ENCODE assay signal across 23 cellular contexts in genomic region chr14:80664576-80664975, GRCh38.
DNase-seq lines count a peak whose midpoint lies in the region; ATAC-seq and TF ChIP-seq lines count a peak whose summit lies in the region.
"Had no signal": no experiment of that assay in that cellular context is flagged by ENCODE, and none has a peak within 500 bp of the region (broad histone marks: within the 10 kb centered on the region; RNA-seq: fewer than 3 reads in every experiment).

No MANE protein-coding gene starts in this region.

- H3K9me3 ChIP-seq in A673 (ENCODE audit: low read depth, low read length, poor library complexity, severe bottlenecking) (no peaks in the 10 kb centered on the region), T-helper 17 cell (ENCODE audit: control insufficient read depth, low read length, poor library complexity, severe bottlenecking) (no peaks in the 10 kb centered on the region)
- H3K9me3 ChIP-seq in CD8-positive, alpha-beta T cell (ENCODE audit: low read length), result no peaks in the 10 kb centered on the region
- H3K9me3 ChIP-seq: suprapubic skin had no signal

- H3K36me3 ChIP-seq in A673 (ENCODE audit: insufficient read depth, low read length, poor library complexity, severe bottlenecking), result no peaks in the 10 kb centered on the region
- no peaks in the 10 kb centered on the region for H3K36me3 ChIP-seq in CD8-positive, alpha-beta T cell (ENCODE audit: insufficient read depth, low read length)
- H3K36me3 ChIP-seq: suprapubic skin had no signal

- DNase-seq in A673 (ENCODE audit: low spot score) (peak; percentile 6), HT1080 (ENCODE audit: low read depth) (peak; percentile 35), T-helper 17 cell (no peak), foreskin keratinocyte (peak in 1 of 2 donors; percentile 9), foreskin melanocyte (no peak), Right ventricle myocardium superior (no peak), NCI-H446 (lab: John Stamatoyannopoulos, UW) (no peak)
- DNase-seq in CD8-positive, alpha-beta T cell, result no peak
- DNase-seq: activated CD8-positive, alpha-beta memory T cell treated with anti-CD3 and anti-CD28 coated beads, Interleukin-2, amount 50 U/mL, for 4 hours; activated naive CD8-positive, alpha-beta T cell treated with anti-CD3 and anti-CD28 coated beads, Interleukin-2, amount 50 U/mL, for 24 hours; H7; left colon; NCI-H1417 treated with DMSO at 0.1 percent for 48 hours; NCI-H69 had no signal

- H3K4me3 Mint-ChIP-seq in T-helper 17 cell, result no peak overlapping the region
- no peak overlapping the region for H3K4me3 Mint-ChIP-seq in CD8-positive, alpha-beta T cell
- H3K4me3 Mint-ChIP-seq: activated naive CD8-positive, alpha-beta T cell treated with anti-CD3 and anti-CD28 coated beads, Interleukin-2, amount 50 U/mL, for 24 hours; dendritic cell treated with granulocyte-macrophage colony-stimulating factor and Interleukin-4, amounts not matched to agents 40 ng/mL and 50 ng/mL, for 4 days; mesothelial cell of epicardium; natural killer cell treated with Interleukin-12 subunit alpha and Interleukin-12 subunit beta and Interleukin-15 and Interleukin-18, amount 100 ng/mL, for 72 hours; T-helper 1 cell treated with Interleukin-12 subunit alpha and Interleukin-12 subunit beta and Interleukin-4 antibody, amounts not matched to agents 30 μg/mL and 1 μg/mL, for 36 hours had no signal

- ATAC-seq in T-helper 17 cell (peak; percentile 35), foreskin keratinocyte (peak; percentile 64), Right ventricle myocardium superior (ENCODE audit: poor library complexity) (no peak)
- ATAC-seq in CD8-positive, alpha-beta T cell, result no peak
- ATAC-seq: activated naive CD8-positive, alpha-beta T cell treated with anti-CD3 and anti-CD28 coated beads, Interleukin-2, amount 50 U/mL, for 24 hours; GM12878; left colon; natural killer cell treated with Interleukin-12 subunit alpha and Interleukin-12 subunit beta and Interleukin-15 and Interleukin-18, amount 100 ng/mL, for 72 hours; sciatic nerve had no signal

- intact Hi-C loops in A673 (cut with micrococcal nuclease; ENCODE audit: unreplicated experiment), result no loop called here
- intact Hi-C loops in CD8-positive, alpha-beta T cell (cut with DNase I, micrococcal nuclease), result no loop called here
- intact Hi-C loops in Right ventricle myocardium superior (cut with DNase I), result no loop called here

- no peaks in the 10 kb centered on the region for H3K27me3 ChIP-seq in A673 (replicated peaks; ENCODE audit: insufficient read depth, low read depth, low read length, poor library complexity)
- no peaks in the 10 kb centered on the region for H3K27me3 ChIP-seq in foreskin keratinocyte
- no peaks in the 10 kb centered on the region for H3K27me3 ChIP-seq in CD8-positive, alpha-beta T cell (ENCODE audit: insufficient read depth, low read length)
- H3K27me3 ChIP-seq: suprapubic skin had no signal

- no TSS peak for BruUV-seq in A673 (replicated peaks; lab: Mats Ljungman, UMichigan)

- H3K9me3 Mint-ChIP-seq in CD8-positive, alpha-beta T cell, result peaks cover 20% of the 10 kb centered on the region

- CTCF ChIA-PET in A673 (lab: Charles Lee), result no interaction called here
- CTCF ChIA-PET in CD8-positive, alpha-beta T cell (lab: Charles Lee), result no interaction called here

- H3K27ac ChIP-seq in A673 (ENCODE audit: low read depth, low read length, poor library complexity, severe bottlenecking) (no peak overlapping the region), foreskin keratinocyte (no peak overlapping the region)
- H3K27ac ChIP-seq in CD8-positive, alpha-beta T cell (ENCODE audit: low read depth, low read length), result no peak overlapping the region
- H3K27ac ChIP-seq: C4-2B, suprapubic skin, VCaP had no signal

- POLR2A ChIA-PET in A673 (lab: Charles Lee; ENCODE audit: low non-redundant PET), result interaction anchor here (0.7 kb wide), 1 partner anchor 19 kb away, joined by 3 read pairs; no protein-coding TSS in a partner anchor
- POLR2A ChIA-PET in CD8-positive, alpha-beta T cell (lab: Charles Lee), result no interaction called here

- peaks cover 4% of the 10 kb centered on the region for H3K36me3 Mint-ChIP-seq in T-helper 17 cell (ENCODE audit: low read depth)
- H3K36me3 Mint-ChIP-seq in CD8-positive, alpha-beta T cell, result peaks cover 9% of the 10 kb centered on the region
- H3K36me3 Mint-ChIP-seq: mesothelial cell of epicardium had no signal

- H3K27ac Mint-ChIP-seq in T-helper 17 cell, result no peak overlapping the region
- H3K27ac Mint-ChIP-seq in CD8-positive, alpha-beta T cell, result no peak overlapping the region
- H3K27ac Mint-ChIP-seq: activated naive CD8-positive, alpha-beta T cell treated with anti-CD3 and anti-CD28 coated beads, Interleukin-2, amount 50 U/mL, for 24 hours; dendritic cell treated with granulocyte-macrophage colony-stimulating factor and Interleukin-4, amounts not matched to agents 40 ng/mL and 50 ng/mL, for 4 days; mesothelial cell of epicardium; natural killer cell treated with Interleukin-12 subunit alpha and Interleukin-12 subunit beta and Interleukin-15 and Interleukin-18, amount 100 ng/mL, for 72 hours; T-helper 1 cell treated with Interleukin-12 subunit alpha and Interleukin-12 subunit beta and Interleukin-4 antibody, amounts not matched to agents 30 μg/mL and 1 μg/mL, for 36 hours had no signal

- H3K4me3 ChIP-seq in A673 (ENCODE audit: low read depth, low read length, poor library complexity, severe bottlenecking), result no peak overlapping the region
- no peak overlapping the region for H3K4me3 ChIP-seq in CD8-positive, alpha-beta T cell (ENCODE audit: low read depth, low read length)
- H3K4me3 ChIP-seq: GM12878, suprapubic skin had no signal

- peaks cover 2% of the 10 kb centered on the region for H3K4me1 Mint-ChIP-seq in T-helper 17 cell
- no peaks in the 10 kb centered on the region for H3K4me1 Mint-ChIP-seq in CD8-positive, alpha-beta T cell (ENCODE audit: low read depth)
- H3K4me1 Mint-ChIP-seq: activated naive CD8-positive, alpha-beta T cell treated with anti-CD3 and anti-CD28 coated beads, Interleukin-2, amount 50 U/mL, for 24 hours had no signal

- H3K27me3 Mint-ChIP-seq in T-helper 17 cell, result no peaks in the 10 kb centered on the region
- H3K27me3 Mint-ChIP-seq in CD8-positive, alpha-beta T cell (ENCODE audit: low read depth), result no peaks in the 10 kb centered on the region
- H3K27me3 Mint-ChIP-seq: activated naive CD8-positive, alpha-beta T cell treated with anti-CD3 and anti-CD28 coated beads, Interleukin-2, amount 50 U/mL, for 24 hours; dendritic cell treated with granulocyte-macrophage colony-stimulating factor and Interleukin-4, amounts not matched to agents 40 ng/mL and 50 ng/mL, for 4 days; natural killer cell treated with Interleukin-12 subunit alpha and Interleukin-12 subunit beta and Interleukin-15 and Interleukin-18, amount 100 ng/mL, for 72 hours had no signal

- TF ChIP-seq CTCF in A673 (conservative IDR thresholded peaks at IDR 0.05; ENCODE audit: low read depth, low read length) (no peak), foreskin keratinocyte (conservative IDR thresholded peaks at IDR 0.05) (no peak)
- TF ChIP-seq CTCF in CD8-positive, alpha-beta T cell (IDR thresholded peaks at IDR 0.05), result no peak

- H3K4me1 ChIP-seq in A673 (ENCODE audit: insufficient read depth, low read length, poor library complexity, severe bottlenecking) (no peaks in the 10 kb centered on the region), foreskin keratinocyte (no peaks in the 10 kb centered on the region)
- no peaks in the 10 kb centered on the region for H3K4me1 ChIP-seq in CD8-positive, alpha-beta T cell (ENCODE audit: insufficient read depth, low read length)
- H3K4me1 ChIP-seq: suprapubic skin had no signal

Comparison
In these comparisons a context has a peak if more than half of its experiments do, and no peak if none do; other contexts are left out.
1. DNase-seq: peak in A673 (single experiment) and HT1080 (single experiment); none in T-helper 17 cell (0 of 3), foreskin melanocyte (single experiment), CD8-positive, alpha-beta T cell (0 of 7), Right ventricle myocardium superior (single experiment) and NCI-H446 (0 of 2).
2. ATAC-seq: peak in T-helper 17 cell (single experiment) and foreskin keratinocyte (single experiment); none in CD8-positive, alpha-beta T cell (single experiment) and Right ventricle myocardium superior (single experiment).